8 cellular contexts compared by ENCODE assay signal in the genomic region with DNA sequence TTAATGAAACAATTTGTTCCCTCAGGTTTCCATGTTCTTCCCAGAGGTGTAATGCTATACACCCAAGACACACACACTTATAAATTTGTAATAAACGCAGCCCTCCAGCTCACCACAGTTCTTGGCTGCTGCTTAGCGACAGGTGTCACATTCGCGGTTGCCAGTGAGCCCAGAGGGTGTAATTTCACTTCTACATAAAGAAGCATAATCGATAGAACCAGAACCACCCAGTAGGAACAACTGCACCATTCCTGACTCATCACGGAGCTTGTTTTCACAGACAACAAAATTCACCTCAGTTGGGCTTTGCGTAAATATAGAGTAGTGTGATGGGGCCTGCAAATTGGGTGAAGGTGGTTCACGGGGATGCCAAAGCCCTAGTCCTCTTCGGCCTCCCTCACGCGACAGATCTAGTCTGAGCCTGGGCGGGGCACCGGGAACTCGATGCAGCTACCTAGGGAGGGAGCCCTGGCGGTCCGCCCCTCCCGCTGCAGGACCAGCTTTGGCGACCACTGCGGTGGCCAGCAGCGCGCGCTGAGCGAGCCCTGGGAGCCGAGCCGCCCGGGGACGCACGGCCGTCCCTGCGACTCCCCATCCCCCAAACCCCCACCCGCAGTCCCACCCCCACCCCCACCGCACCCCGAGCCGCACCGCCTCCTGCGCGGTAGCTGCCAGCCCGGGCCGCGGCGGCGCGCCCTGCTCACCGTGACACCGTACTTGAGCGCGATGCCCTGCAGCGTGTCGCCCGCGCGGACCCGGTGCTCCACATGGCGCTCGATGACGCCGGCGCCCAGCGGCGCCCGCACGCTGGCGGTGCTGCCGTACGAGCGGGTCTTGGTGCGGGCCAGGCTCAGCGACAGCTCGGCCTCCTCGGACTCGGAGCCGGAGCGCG. TPM values are rescaled to one million over a fixed set of nuclear protein-coding genes. Genes with fewer than 3 reads are reported as not detected.
DNase-seq lines count a peak whose midpoint lies in the region; ATAC-seq lines count a peak whose summit lies in the region.

No MANE protein-coding gene starts in this region.

- DNase-seq in RPMI7951 (ENCODE audit: low read depth), result peak; percentile 40
- DNase-seq in left ventricle myocardium superior, result peak; percentile 62
- peak; percentile 45 for DNase-seq in putamen (ENCODE audit: low spot score)
- no peak for DNase-seq in HCEC 1CT

- peak; percentile 38 for ATAC-seq in GM19035 (IDR thresholded peaks at IDR 0.05; ENCODE audit: unreplicated experiment)
- ATAC-seq in HG03354 (IDR thresholded peaks at IDR 0.05; ENCODE audit: poor library complexity, severe bottlenecking, unreplicated experiment), result peak; percentile 41
- peak; percentile 61 for ATAC-seq in left ventricle myocardium superior

- H3K27me3 Mint-ChIP-seq in activated naive CD8-positive, alpha-beta T cell, result no peaks in the 10 kb centered on the region

- peak overlapping the region; percentile 94 for H3K4me3 Mint-ChIP-seq in activated naive CD8-positive, alpha-beta T cell

- peaks cover 32% of the 10 kb centered on the region for H4K20me1 ChIP-seq in BLaER1

- H3K9me3 ChIP-seq in BLaER1, result no peaks in the 10 kb centered on the region

- H3K27ac ChIP-seq in BLaER1, result peak overlapping the region; percentile 92

- H3K4me3 ChIP-seq in BLaER1, result peak overlapping the region; percentile 85

- H3K27me3 ChIP-seq in BLaER1, result no peaks in the 10 kb centered on the region

- H3K36me3 Mint-ChIP-seq in activated naive CD8-positive, alpha-beta T cell, result peaks cover 7% of the 10 kb centered on the region

- no peaks in the 10 kb centered on the region for H3K36me3 ChIP-seq in BLaER1

- H3K4me1 Mint-ChIP-seq in activated naive CD8-positive, alpha-beta T cell (ENCODE audit: low read depth), result peaks cover 60% of the 10 kb centered on the region

- peak overlapping the region; percentile 91 for H3K4me2 ChIP-seq in BLaER1

- intact Hi-C loops in left ventricle myocardium superior (cut with micrococcal nuclease), result no loop called here

- H3K27ac Mint-ChIP-seq in activated naive CD8-positive, alpha-beta T cell, result peak overlapping the region; percentile 96

- H3K9me3 Mint-ChIP-seq in activated naive CD8-positive, alpha-beta T cell (ENCODE audit: low read depth), result no peaks in the 10 kb centered on the region

- peak overlapping the region; percentile 88 for H3K9ac ChIP-seq in BLaER1

- H3K4me1 ChIP-seq in BLaER1, result peaks cover 60% of the 10 kb centered on the region

RNA-seq across cellular contexts. Expression of a gene that starts 0.6 kb away (rescaled TPM):
- total RNA-seq in RPMI7951 (2014; rRNA removed; shearing (Covaris generic)), result 16.7 and 17.5 TPM in 2 replicates
- total RNA-seq in left ventricle myocardium superior, result 4.7 TPM

RNA-seq across cellular contexts. Expression of a gene that starts 14.5 kb away (rescaled TPM):
- total RNA-seq in RPMI7951 (2014; rRNA removed; shearing (Covaris generic)), result 4.1 and 4.8 TPM in 2 replicates
- total RNA-seq in left ventricle myocardium superior, result 9.2 TPM

RNA-seq across cellular contexts. Expression of a gene that starts 55.6 kb away (rescaled TPM):
- total RNA-seq in RPMI7951 (2014; rRNA removed; shearing (Covaris generic)), result not detected in 2 replicates
- total RNA-seq in left ventricle myocardium superior, result not detected
